Comparison of ENCODE assay signal across 11 cellular contexts in genomic region chr9:69130456-69131441, GRCh38. TPM values are rescaled to one million over a fixed set of nuclear protein-coding genes. Genes with fewer than 3 reads are reported as not detected.
DNase-seq lines count a peak whose midpoint lies in the region; ATAC-seq, FAIRE-seq and TF ChIP-seq lines count a peak whose summit lies in the region.
"Had no signal": no experiment of that assay in that cellular context is flagged by ENCODE, and none has a peak within 500 bp of the region (broad histone marks: within the 10 kb centered on the region; RNA-seq: fewer than 3 reads in every experiment).

No MANE protein-coding gene starts in this region.

- H3K27me3 Mint-ChIP-seq in type B pancreatic cell, result no peaks in the 10 kb centered on the region

- peaks cover 9% of the 10 kb centered on the region for H3K36me3 Mint-ChIP-seq in type B pancreatic cell

- H3K27ac Mint-ChIP-seq in type B pancreatic cell, result peak overlapping the region; percentile 90

- peaks cover 31% of the 10 kb centered on the region for H3K4me1 Mint-ChIP-seq in type B pancreatic cell (ENCODE audit: unreplicated experiment)

- no peak for TF ChIP-seq CTCF in choroid plexus epithelial cell (conservative IDR thresholded peaks at IDR 0.05; ENCODE audit: low read depth, low read length)
- no peak for TF ChIP-seq CTCF in type B pancreatic cell (conservative IDR thresholded peaks at IDR 0.05)

- DNase-seq in HTR-8/SVneo (ENCODE audit: insufficient read length, low spot score) (peak; percentile 49), choroid plexus epithelial cell (ENCODE audit: low read depth) (peak; percentile 63), left lobe of liver (ENCODE audit: low spot score) (peak; percentile 34), type B pancreatic cell (ENCODE audit: extremely low spot score, unreplicated experiment) (peak; percentile 39), SK-N-DZ (ENCODE audit: low spot score) (no peak)
- DNase-seq: GOT3; KBM-7; SHP77; stimulated activated CD4-positive, alpha-beta T cell treated with anti-CD3 and anti-CD28 coated beads, Interleukin-15, amount 100 ng/mL, for 24 hours had no signal

- H3K4me3 Mint-ChIP-seq in type B pancreatic cell, result peak overlapping the region; percentile 35

- no peaks in the 10 kb centered on the region for H3K9me3 Mint-ChIP-seq in type B pancreatic cell

- no peak overlapping the region for H3K4me3 ChIP-seq in choroid plexus epithelial cell (ENCODE audit: low read depth, low read length)

- ATAC-seq in left lobe of liver (peak; percentile 18), GM21717 (IDR thresholded peaks at IDR 0.05; ENCODE audit: unreplicated experiment) (no peak), HG03196 (IDR thresholded peaks at IDR 0.05; ENCODE audit: unreplicated experiment) (no peak)

- peak; percentile 44 for FAIRE-seq in HTR-8/SVneo (lab: Jason Lieb, UNC)

RNA-seq across cellular contexts. Expression of gene TJP2, which starts 43.3 kb away (rescaled TPM):
- total RNA-seq in left lobe of liver, result 81.2 TPM
- total RNA-seq in type B pancreatic cell (ENCODE audit: low replicate concordance), result 85.2 and 187 TPM in 2 replicates
- 24.9 and 27.6 TPM in 2 replicates for polyA plus RNA-seq in SK-N-DZ (2014; cell fraction: cytosol; rRNA removed)
- 32.5 and 52.7 TPM in 2 replicates for polyA plus RNA-seq in SK-N-DZ (2014; cell fraction: nucleus; rRNA removed)
